ENCODE assay signal across 1 cellular context in genomic region chr11:11959601-11960000, GRCh38.
A peak's percentile ranks its signal among the peaks of the same experiment; 100 is the strongest.
TF ChIP-seq lines count a peak whose summit lies in the region.

No MANE protein-coding gene starts in this region.

TF ChIP-seq in HepG2, 621 proteins besides CTCF, POLR2A, EP300 and RAD21:
- TF ChIP-seq RBM22 (optimal IDR thresholded peaks at IDR 0.05; ENCODE audit: low read length): peak; percentile 56
- TF ChIP-seq NR2F1 (CRISPR knock-in tag; IDR thresholded peaks at IDR 0.05): no peak
- no peak for TF ChIP-seq ZNF12 (CRISPR knock-in tag; IDR thresholded peaks at IDR 0.05)
- TF ChIP-seq MZF1 (CRISPR knock-in tag; IDR thresholded peaks at IDR 0.05; ENCODE audit: borderline replicate concordance): no peak
- no peak for TF ChIP-seq ZNF317 (CRISPR knock-in tag; IDR thresholded peaks at IDR 0.05)
- TF ChIP-seq, protein P1, sequence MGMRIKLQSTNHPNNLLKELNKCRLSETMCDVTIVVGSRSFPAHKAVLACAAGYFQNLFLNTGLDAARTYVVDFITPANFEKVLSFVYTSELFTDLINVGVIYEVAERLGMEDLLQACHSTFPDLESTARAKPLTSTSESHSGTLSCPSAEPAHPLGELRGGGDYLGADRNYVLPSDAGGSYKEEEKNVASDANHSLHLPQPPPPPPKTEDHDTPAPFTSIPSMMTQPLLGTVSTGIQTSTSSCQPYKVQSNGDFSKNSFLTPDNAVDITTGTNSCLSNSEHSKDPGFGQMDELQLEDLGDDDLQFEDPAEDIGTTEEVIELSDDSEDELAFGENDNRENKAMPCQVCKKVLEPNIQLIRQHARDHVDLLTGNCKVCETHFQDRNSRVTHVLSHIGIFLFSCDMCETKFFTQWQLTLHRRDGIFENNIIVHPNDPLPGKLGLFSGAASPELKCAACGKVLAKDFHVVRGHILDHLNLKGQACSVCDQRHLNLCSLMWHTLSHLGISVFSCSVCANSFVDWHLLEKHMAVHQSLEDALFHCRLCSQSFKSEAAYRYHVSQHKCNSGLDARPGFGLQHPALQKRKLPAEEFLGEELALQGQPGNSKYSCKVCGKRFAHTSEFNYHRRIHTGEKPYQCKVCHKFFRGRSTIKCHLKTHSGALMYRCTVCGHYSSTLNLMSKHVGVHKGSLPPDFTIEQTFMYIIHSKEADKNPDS (CRISPR knock-in tag; IDR thresholded peaks at IDR 0.05): no peak
TF ChIP-seq in HepG2: peak in this region for 1.
